ENCODE assay signal across 11 cellular contexts in the genomic region with DNA sequence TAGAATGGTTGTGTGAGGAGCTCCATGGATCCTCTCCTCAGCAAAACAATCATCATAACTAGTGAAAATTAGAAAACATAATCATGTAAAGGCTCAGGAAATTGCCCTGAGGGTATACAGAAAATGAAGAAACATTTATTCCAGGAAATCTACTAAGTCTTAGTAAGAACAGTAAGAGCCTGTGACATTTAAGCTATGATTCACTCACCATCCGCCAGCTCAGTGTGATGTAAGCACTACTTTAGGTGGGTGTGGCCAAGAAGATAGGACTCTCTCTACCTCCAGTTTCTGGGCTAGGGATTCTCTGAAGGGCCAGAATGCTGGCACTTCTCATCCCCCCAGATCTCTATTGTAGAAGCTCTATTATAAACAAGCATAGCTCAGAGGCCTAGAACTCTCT.
DNase-seq lines count a peak whose midpoint lies in the region; ATAC-seq, FAIRE-seq and TF ChIP-seq lines count a peak whose summit lies in the region.
"Had no signal": no experiment of that assay in that cellular context is flagged by ENCODE, and none has a peak within 500 bp of the region (broad histone marks: within the 10 kb centered on the region; RNA-seq: fewer than 3 reads in every experiment).

No MANE protein-coding gene starts in this region.

- peak; percentile 4 for DNase-seq in AG04449 (ENCODE audit: low read depth, low spot score)
- peak; percentile 26 for DNase-seq in HCT116 (ENCODE audit: low read depth, low spot score)
- peak; percentile 39 to 56 for DNase-seq in activated T-cell treated with anti-CD3 and anti-CD28 coated beads, Interleukin-2, amount 50 U/mL, for 48 hours
- peak; percentile 85 for DNase-seq in foreskin melanocyte
- DNase-seq in ecto neural progenitor cell (ENCODE audit: low spot score) = no peak
- no peak for DNase-seq in frontal cortex (ENCODE audit: low spot score in 2 of 2)
- DNase-seq in globus pallidus (ENCODE audit: low spot score) = no peak
- DNase-seq in SK-N-SH = no peak
- DNase-seq: esophagus squamous epithelium, NCI-H1105, Right ventricle myocardium superior had no signal

- ATAC-seq in HCT116 = peak; percentile 76

- FAIRE-seq in frontal cortex (lab: Jason Lieb, UNC) = no peak

- POLR2A ChIA-PET in AG04449 (lab: Yijun Ruan, JAX) (no interaction called here), HCT116 (lab: Charles Lee) (interaction anchor here (1.2 kb wide), 1 partner anchor 10 kb away, joined by 3 read pairs; no protein-coding TSS in a partner anchor), SK-N-SH (lab: Yijun Ruan, JAX) (no interaction called here)

- no peak overlapping the region for H3K4me3 ChIP-seq in AG04449 (ENCODE audit: low read depth, low read length)
- no peak overlapping the region for H3K4me3 ChIP-seq in HCT116 (replicated peaks in 1 of 2; ENCODE audit: low read depth in 1 of 2, low read length in 2 of 2)
- no peak overlapping the region for H3K4me3 ChIP-seq in SK-N-SH (ENCODE audit: low read depth in 2 of 2, low read length in 1 of 2)
- H3K4me3 ChIP-seq: esophagus squamous epithelium had no signal

- BruUV-seq in HCT116 (replicated peaks; lab: Mats Ljungman, UMichigan) = no TSS peak

- TF ChIP-seq CTCF in AG04449 (IDR thresholded peaks at IDR 0.05; ENCODE audit: insufficient read depth, low read length, missing control alignments) = no peak
- TF ChIP-seq CTCF in HCT116 (IDR thresholded peaks at IDR 0.05 in 2 of 3, conservative IDR thresholded peaks at IDR 0.05 in 1 of 3; ENCODE audit: borderline replicate concordance in 1 of 3, insufficient read depth in 1 of 3, low read depth in 2 of 3, low read length in 2 of 3) = no peak
- TF ChIP-seq CTCF in SK-N-SH (IDR thresholded peaks at IDR 0.05) = no peak

- peak overlapping the region; percentile 49 for H3K4me2 ChIP-seq in HCT116 (ENCODE audit: low read length)
- no peak overlapping the region for H3K4me2 ChIP-seq in SK-N-SH

- CTCF ChIA-PET in AG04449 (lab: Yijun Ruan, JAX) = interaction anchor here (1.3 kb wide), 2 partner anchors 37 to 140 kb away, joined by 3 read pairs; no protein-coding TSS in a partner anchor
- CTCF ChIA-PET in HCT116 (lab: Charles Lee) = no interaction called here
- CTCF ChIA-PET in SK-N-SH (lab: Yijun Ruan, JAX) = no interaction called here

- H2AFZ ChIP-seq in HCT116 (ENCODE audit: low read depth, low read length, poor library complexity, severe bottlenecking) (peak overlapping the region; percentile 80), SK-N-SH (ENCODE audit: low read depth) (no peak overlapping the region)

- H3K79me2 ChIP-seq in HCT116 (ENCODE audit: insufficient read depth, low read length) = no peaks in the 10 kb centered on the region
- H3K79me2 ChIP-seq in SK-N-SH (ENCODE audit: insufficient read depth) = no peaks in the 10 kb centered on the region

- H3K9me3 ChIP-seq in HCT116 (ENCODE audit: control insufficient read depth in 1 of 2, insufficient read depth in 1 of 2, low read depth in 1 of 2, low read length in 2 of 2) = no peaks in the 10 kb centered on the region
- no peaks in the 10 kb centered on the region for H3K9me3 ChIP-seq in SK-N-SH

- RAD21 ChIA-PET in HCT116 (lab: Charles Lee; ENCODE audit: low non-redundant PET in 1 of 2, low total read pairs in 2 of 2, uncharacterized antibody in 2 of 2, unreplicated experiment in 2 of 2) = no interaction called here

- no peak for TF ChIP-seq EP300 in SK-N-SH (IDR thresholded peaks at IDR 0.05; ENCODE audit: borderline replicate concordance in 1 of 2, low read depth in 1 of 2, low read length in 1 of 2)

- TF ChIP-seq RAD21 in HCT116 (IDR thresholded peaks at IDR 0.05; ENCODE audit: low read depth) = no peak
- no peak for TF ChIP-seq RAD21 in SK-N-SH (IDR thresholded peaks at IDR 0.05; ENCODE audit: low read length)

- no peak overlapping the region for H3K27ac ChIP-seq in HCT116 (ENCODE audit: low read depth, low read length)
- no peak overlapping the region for H3K27ac ChIP-seq in SK-N-SH (ENCODE audit: low read depth in 2 of 2, low read length in 1 of 2)
- H3K27ac ChIP-seq: esophagus squamous epithelium had no signal

- intact Hi-C loops in HCT116 (cut with micrococcal nuclease) = no loop called here

- H3F3A ChIP-seq in SK-N-SH (replicated peaks; ENCODE audit: insufficient read depth) = no peaks in the 10 kb centered on the region

- H3K9ac ChIP-seq in HCT116 (ENCODE audit: low read length) (no peak overlapping the region), SK-N-SH (no peak overlapping the region)

- H3K36me3 ChIP-seq in HCT116 (ENCODE audit: control insufficient read depth in 1 of 2, insufficient read depth in 2 of 2, low read length in 2 of 2) (no peaks in the 10 kb centered on the region), SK-N-SH (replicated peaks in 1 of 2; ENCODE audit: control insufficient read depth in 1 of 2, insufficient read depth in 2 of 2, low read length in 1 of 2) (no peaks in the 10 kb centered on the region)
- H3K36me3 ChIP-seq: esophagus squamous epithelium had no signal

- no peaks in the 10 kb centered on the region for H3K27me3 ChIP-seq in HCT116 (ENCODE audit: insufficient read depth, low read length)
- no peaks in the 10 kb centered on the region for H3K27me3 ChIP-seq in SK-N-SH (ENCODE audit: insufficient read depth)
- H3K27me3 ChIP-seq: esophagus squamous epithelium had no signal

- WGBS in SK-N-SH (ENCODE audit: low lambda C conversion rate) = 0% methylated on average over 1 of the region's 1 CpG

- no peak for TF ChIP-seq POLR2A in HCT116 (IDR thresholded peaks at IDR 0.05; ENCODE audit: borderline replicate concordance, extremely low read depth, insufficient read depth, insufficient read length)

- no peaks in the 10 kb centered on the region for H3K9me2 ChIP-seq in HCT116 (ENCODE audit: insufficient read depth)
- no peaks in the 10 kb centered on the region for H3K9me2 ChIP-seq in SK-N-SH

- H4K20me1 ChIP-seq in HCT116 (ENCODE audit: insufficient read depth) (no peaks in the 10 kb centered on the region), SK-N-SH (ENCODE audit: insufficient read depth) (no peaks in the 10 kb centered on the region)

- H3K4me1 ChIP-seq in HCT116 (ENCODE audit: control insufficient read depth in 1 of 2, insufficient read depth in 2 of 2, low read length in 2 of 2) (peaks cover 0 to 11% of the 10 kb centered on the region in 2 experiments; a peak in 2 of 4 replicates), SK-N-SH (ENCODE audit: control insufficient read depth in 1 of 2, insufficient read depth in 2 of 2, low read depth in 1 of 2, low read length in 1 of 2) (no peaks in the 10 kb centered on the region)
- H3K4me1 ChIP-seq: esophagus squamous epithelium had no signal

TF ChIP-seq in HCT116, 20 proteins besides CTCF, POLR2A, EP300 and RAD21:
- TF ChIP-seq FOSL1 (IDR thresholded peaks at IDR 0.05; ENCODE audit: low read depth) = peak; percentile 41; the same call in 1 of the 2 replicates
- TF ChIP-seq CEBPB (IDR thresholded peaks at IDR 0.05; ENCODE audit: low read depth) = peak; percentile 41; the same call in 1 of the 2 replicates
- no peak for TF ChIP-seq ZNF274 (IDR thresholded peaks at IDR 0.05; ENCODE audit: low read depth, low read length)
- TF ChIP-seq JUND (IDR thresholded peaks at IDR 0.05) = peak; percentile 49; the same call in 1 of the 2 replicates

TF ChIP-seq in SK-N-SH, 30 proteins besides CTCF, POLR2A, EP300 and RAD21:
- TF ChIP-seq GATA2 (CRISPR knock-in tag; IDR thresholded peaks at IDR 0.05) (no peak), FOXM1 (IDR thresholded peaks at IDR 0.05; ENCODE audit: low read depth) (no peak), SMC3 (IDR thresholded peaks at IDR 0.05; ENCODE audit: low read depth, low read length) (no peak), TEAD4 (IDR thresholded peaks at IDR 0.05; ENCODE audit: borderline replicate concordance, insufficient read depth) (no peak), ELF1 (IDR thresholded peaks at IDR 0.05) (no peak)
- TF ChIP-seq, protein P1, sequence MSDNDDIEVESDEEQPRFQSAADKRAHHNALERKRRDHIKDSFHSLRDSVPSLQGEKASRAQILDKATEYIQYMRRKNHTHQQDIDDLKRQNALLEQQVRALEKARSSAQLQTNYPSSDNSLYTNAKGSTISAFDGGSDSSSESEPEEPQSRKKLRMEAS (IDR thresholded peaks at IDR 0.05; ENCODE audit: low read depth) = no peak
- TF ChIP-seq, protein P2, sequence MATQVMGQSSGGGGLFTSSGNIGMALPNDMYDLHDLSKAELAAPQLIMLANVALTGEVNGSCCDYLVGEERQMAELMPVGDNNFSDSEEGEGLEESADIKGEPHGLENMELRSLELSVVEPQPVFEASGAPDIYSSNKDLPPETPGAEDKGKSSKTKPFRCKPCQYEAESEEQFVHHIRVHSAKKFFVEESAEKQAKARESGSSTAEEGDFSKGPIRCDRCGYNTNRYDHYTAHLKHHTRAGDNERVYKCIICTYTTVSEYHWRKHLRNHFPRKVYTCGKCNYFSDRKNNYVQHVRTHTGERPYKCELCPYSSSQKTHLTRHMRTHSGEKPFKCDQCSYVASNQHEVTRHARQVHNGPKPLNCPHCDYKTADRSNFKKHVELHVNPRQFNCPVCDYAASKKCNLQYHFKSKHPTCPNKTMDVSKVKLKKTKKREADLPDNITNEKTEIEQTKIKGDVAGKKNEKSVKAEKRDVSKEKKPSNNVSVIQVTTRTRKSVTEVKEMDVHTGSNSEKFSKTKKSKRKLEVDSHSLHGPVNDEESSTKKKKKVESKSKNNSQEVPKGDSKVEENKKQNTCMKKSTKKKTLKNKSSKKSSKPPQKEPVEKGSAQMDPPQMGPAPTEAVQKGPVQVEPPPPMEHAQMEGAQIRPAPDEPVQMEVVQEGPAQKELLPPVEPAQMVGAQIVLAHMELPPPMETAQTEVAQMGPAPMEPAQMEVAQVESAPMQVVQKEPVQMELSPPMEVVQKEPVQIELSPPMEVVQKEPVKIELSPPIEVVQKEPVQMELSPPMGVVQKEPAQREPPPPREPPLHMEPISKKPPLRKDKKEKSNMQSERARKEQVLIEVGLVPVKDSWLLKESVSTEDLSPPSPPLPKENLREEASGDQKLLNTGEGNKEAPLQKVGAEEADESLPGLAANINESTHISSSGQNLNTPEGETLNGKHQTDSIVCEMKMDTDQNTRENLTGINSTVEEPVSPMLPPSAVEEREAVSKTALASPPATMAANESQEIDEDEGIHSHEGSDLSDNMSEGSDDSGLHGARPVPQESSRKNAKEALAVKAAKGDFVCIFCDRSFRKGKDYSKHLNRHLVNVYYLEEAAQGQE (IDR thresholded peaks at IDR 0.05; ENCODE audit: low read depth, low read length) = no peak
- TF ChIP-seq, protein P3, sequence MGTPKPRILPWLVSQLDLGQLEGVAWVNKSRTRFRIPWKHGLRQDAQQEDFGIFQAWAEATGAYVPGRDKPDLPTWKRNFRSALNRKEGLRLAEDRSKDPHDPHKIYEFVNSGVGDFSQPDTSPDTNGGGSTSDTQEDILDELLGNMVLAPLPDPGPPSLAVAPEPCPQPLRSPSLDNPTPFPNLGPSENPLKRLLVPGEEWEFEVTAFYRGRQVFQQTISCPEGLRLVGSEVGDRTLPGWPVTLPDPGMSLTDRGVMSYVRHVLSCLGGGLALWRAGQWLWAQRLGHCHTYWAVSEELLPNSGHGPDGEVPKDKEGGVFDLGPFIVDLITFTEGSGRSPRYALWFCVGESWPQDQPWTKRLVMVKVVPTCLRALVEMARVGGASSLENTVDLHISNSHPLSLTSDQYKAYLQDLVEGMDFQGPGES (IDR thresholded peaks at IDR 0.05; ENCODE audit: low read depth, low read length) = no peak

Comparison
In these comparisons a context has a peak if more than half of its experiments do, and no peak if none do; other contexts are left out.
1. DNase-seq: peak in AG04449 (single experiment), HCT116 (single experiment), activated T-cell treated with anti-CD3 and anti-CD28 coated beads, Interleukin-2, amount 50 U/mL, for 48 hours (2 of 2) and foreskin melanocyte (single experiment); none in ecto neural progenitor cell (single experiment), frontal cortex (0 of 2), globus pallidus (single experiment) and SK-N-SH (single experiment).